ENCODE assay signal across 9 cellular contexts in genomic region chr6:56659721-56660373, GRCh38. TPM values are rescaled to one million over a fixed set of nuclear protein-coding genes. Genes with fewer than 3 reads are reported as not detected.
A peak's percentile ranks its signal among the peaks of the same experiment; 100 is the strongest.
DNase-seq lines count a peak whose midpoint lies in the region; ATAC-seq, FAIRE-seq and TF ChIP-seq lines count a peak whose summit lies in the region.
"Had no signal": no experiment of that assay in that cellular context is flagged by ENCODE, and none has a peak within 500 bp of the region (broad histone marks: within the 10 kb centered on the region; RNA-seq: fewer than 3 reads in every experiment).

No MANE protein-coding gene starts in this region.

- H3K4ac ChIP-seq in trophoblast cell (ENCODE audit: low read depth, low read length), result no peak overlapping the region

- no peaks in the 10 kb centered on the region for H3K79me1 ChIP-seq in trophoblast cell (ENCODE audit: low read length)

- H3K79me2 ChIP-seq in trophoblast cell (ENCODE audit: control insufficient read depth, insufficient read depth, low read length, poor library complexity), result no peaks in the 10 kb centered on the region

- FAIRE-seq in GM19239 (lab: Jason Lieb, UNC), result peak; percentile 96

- peak overlapping the region; percentile 46 for H2BK120ac ChIP-seq in trophoblast cell (ENCODE audit: insufficient read depth, low read length, poor library complexity)

- no peak overlapping the region for H3K4me3 ChIP-seq in trophoblast cell (ENCODE audit: low read depth, low read length)
- H3K4me3 ChIP-seq in lower lobe of right lung, result no peak overlapping the region
- H3K4me3 ChIP-seq: Peyer's patch had no signal

- DNase-seq in GM19239 (ENCODE audit: insufficient read length, low spot score) (peak; percentile 18), NCI-H69 (lab: John Stamatoyannopoulos, UW) (peak; percentile 41), trophoblast cell (no peak), NCI-H2107 (lab: John Stamatoyannopoulos, UW) (no peak), SHP77 (lab: John Stamatoyannopoulos, UW) (no peak), lower lobe of right lung (no peak)
- DNase-seq in activated CD8-positive, alpha-beta memory T cell treated with anti-CD3 and anti-CD28 coated beads, Interleukin-2, amount 50 U/mL, for 48 hours, result no peak
- DNase-seq: Peyer's patch had no signal

- no peak overlapping the region for H3K4me2 ChIP-seq in trophoblast cell (ENCODE audit: low read length)

- H2BK5ac ChIP-seq in trophoblast cell (ENCODE audit: low read depth, low read length, poor library complexity), result no peak overlapping the region

- ATAC-seq in HG02678 (IDR thresholded peaks at IDR 0.05; ENCODE audit: unreplicated experiment) (peak; percentile 88), lower lobe of right lung (no peak)

- H4K12ac ChIP-seq in trophoblast cell (ENCODE audit: low read depth, low read length), result no peak overlapping the region

- H2AK5ac ChIP-seq in trophoblast cell (ENCODE audit: low read length), result no peak overlapping the region

- TF ChIP-seq CTCF in lower lobe of right lung (IDR thresholded peaks at IDR 0.05), result no peak

- no peak overlapping the region for H3K9ac ChIP-seq in trophoblast cell (ENCODE audit: low read length)

- H3K36me3 ChIP-seq in trophoblast cell (ENCODE audit: control insufficient read depth in 1 of 2, insufficient read depth in 2 of 2, low read length in 2 of 2) (no peaks in the 10 kb centered on the region), lower lobe of right lung (no peaks in the 10 kb centered on the region)
- H3K36me3 ChIP-seq: Peyer's patch had no signal

- no peak overlapping the region for H3K27ac ChIP-seq in trophoblast cell (ENCODE audit: low read depth, low read length)
- H3K27ac ChIP-seq in lower lobe of right lung, result no peak overlapping the region
- H3K27ac ChIP-seq: Peyer's patch had no signal

- H2AFZ ChIP-seq in trophoblast cell (ENCODE audit: insufficient read depth, low read length, poor library complexity), result no peak overlapping the region

- H3K4me1 ChIP-seq in trophoblast cell (ENCODE audit: control insufficient read depth in 1 of 2, insufficient read depth in 2 of 2, low read length in 2 of 2) (no peaks in the 10 kb centered on the region), lower lobe of right lung (peaks cover 17% of the 10 kb centered on the region)

- WGBS in trophoblast cell (ENCODE audit: extremely low coverage, insufficient coverage, insufficient read length), result no CpG with 5 or more reads among the region's 2 CpGs

- intact Hi-C loops in lower lobe of right lung (cut with DNase I), result no loop called here

- no peak overlapping the region for H4K91ac ChIP-seq in trophoblast cell (ENCODE audit: low read depth, low read length)

- H3K18ac ChIP-seq in trophoblast cell (ENCODE audit: low read length), result no peak overlapping the region

- no peaks in the 10 kb centered on the region for H3K9me3 ChIP-seq in trophoblast cell (ENCODE audit: insufficient read depth, low read depth, low read length)
- H3K9me3 ChIP-seq in lower lobe of right lung, result no peaks in the 10 kb centered on the region
- H3K9me3 ChIP-seq: Peyer's patch had no signal

- H3K27me3 ChIP-seq in trophoblast cell (ENCODE audit: insufficient read depth, low read length) (no peaks in the 10 kb centered on the region), lower lobe of right lung (ENCODE audit: low read depth) (no peaks in the 10 kb centered on the region)
- H3K27me3 ChIP-seq: Peyer's patch had no signal

- H3K23ac ChIP-seq in trophoblast cell (ENCODE audit: low read length), result no peak overlapping the region

- no peak overlapping the region for H4K8ac ChIP-seq in trophoblast cell (ENCODE audit: low read depth, low read length)

- no peak overlapping the region for H2BK12ac ChIP-seq in trophoblast cell (ENCODE audit: low read length)

- no peak overlapping the region for H3K14ac ChIP-seq in trophoblast cell (ENCODE audit: low read length)

RNA-seq across cellular contexts. Expression of gene DST, which starts 17.2 kb away (rescaled TPM):
- 48.5 and 51.5 TPM in 2 replicates for polyA plus RNA-seq in trophoblast cell (2013)
- total RNA-seq in lower lobe of right lung, result 327 TPM

Comparison
In these comparisons a context has a peak if more than half of its experiments do, and no peak if none do; other contexts are left out.
1. DNase-seq: peak in GM19239 (single experiment) and NCI-H69 (single experiment); none in trophoblast cell (0 of 2), activated CD8-positive, alpha-beta memory T cell treated with anti-CD3 and anti-CD28 coated beads, Interleukin-2, amount 50 U/mL, for 48 hours (single experiment), NCI-H2107 (single experiment), SHP77 (0 of 2) and lower lobe of right lung (single experiment).